ENCODE assay signal across 1 cellular context in the genomic region with DNA sequence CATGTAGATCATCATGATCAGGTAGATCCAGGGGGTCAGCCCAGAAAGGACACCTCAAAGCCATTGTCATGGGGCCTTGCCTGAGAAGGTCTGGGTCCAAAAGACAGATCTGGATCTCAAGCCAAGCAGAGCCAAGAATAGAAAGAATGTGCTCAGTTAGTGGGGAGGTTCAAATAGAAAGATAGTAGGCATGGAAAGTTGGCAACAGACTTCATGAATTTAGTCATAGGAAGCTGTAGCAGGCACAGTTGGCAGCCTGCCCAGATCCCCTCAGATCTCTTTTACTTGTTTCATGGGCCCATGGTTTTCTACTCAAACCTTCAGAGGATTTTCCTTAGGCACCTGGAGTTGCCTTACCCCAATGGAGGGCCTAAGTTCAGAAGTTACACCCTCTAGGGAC.
TF ChIP-seq lines count a peak whose summit lies in the region.

No MANE protein-coding gene starts in this region.

TF ChIP-seq in GM23338, 12 proteins besides CTCF, POLR2A, EP300 and RAD21 (continued from another document):
- TF ChIP-seq, protein P1, sequence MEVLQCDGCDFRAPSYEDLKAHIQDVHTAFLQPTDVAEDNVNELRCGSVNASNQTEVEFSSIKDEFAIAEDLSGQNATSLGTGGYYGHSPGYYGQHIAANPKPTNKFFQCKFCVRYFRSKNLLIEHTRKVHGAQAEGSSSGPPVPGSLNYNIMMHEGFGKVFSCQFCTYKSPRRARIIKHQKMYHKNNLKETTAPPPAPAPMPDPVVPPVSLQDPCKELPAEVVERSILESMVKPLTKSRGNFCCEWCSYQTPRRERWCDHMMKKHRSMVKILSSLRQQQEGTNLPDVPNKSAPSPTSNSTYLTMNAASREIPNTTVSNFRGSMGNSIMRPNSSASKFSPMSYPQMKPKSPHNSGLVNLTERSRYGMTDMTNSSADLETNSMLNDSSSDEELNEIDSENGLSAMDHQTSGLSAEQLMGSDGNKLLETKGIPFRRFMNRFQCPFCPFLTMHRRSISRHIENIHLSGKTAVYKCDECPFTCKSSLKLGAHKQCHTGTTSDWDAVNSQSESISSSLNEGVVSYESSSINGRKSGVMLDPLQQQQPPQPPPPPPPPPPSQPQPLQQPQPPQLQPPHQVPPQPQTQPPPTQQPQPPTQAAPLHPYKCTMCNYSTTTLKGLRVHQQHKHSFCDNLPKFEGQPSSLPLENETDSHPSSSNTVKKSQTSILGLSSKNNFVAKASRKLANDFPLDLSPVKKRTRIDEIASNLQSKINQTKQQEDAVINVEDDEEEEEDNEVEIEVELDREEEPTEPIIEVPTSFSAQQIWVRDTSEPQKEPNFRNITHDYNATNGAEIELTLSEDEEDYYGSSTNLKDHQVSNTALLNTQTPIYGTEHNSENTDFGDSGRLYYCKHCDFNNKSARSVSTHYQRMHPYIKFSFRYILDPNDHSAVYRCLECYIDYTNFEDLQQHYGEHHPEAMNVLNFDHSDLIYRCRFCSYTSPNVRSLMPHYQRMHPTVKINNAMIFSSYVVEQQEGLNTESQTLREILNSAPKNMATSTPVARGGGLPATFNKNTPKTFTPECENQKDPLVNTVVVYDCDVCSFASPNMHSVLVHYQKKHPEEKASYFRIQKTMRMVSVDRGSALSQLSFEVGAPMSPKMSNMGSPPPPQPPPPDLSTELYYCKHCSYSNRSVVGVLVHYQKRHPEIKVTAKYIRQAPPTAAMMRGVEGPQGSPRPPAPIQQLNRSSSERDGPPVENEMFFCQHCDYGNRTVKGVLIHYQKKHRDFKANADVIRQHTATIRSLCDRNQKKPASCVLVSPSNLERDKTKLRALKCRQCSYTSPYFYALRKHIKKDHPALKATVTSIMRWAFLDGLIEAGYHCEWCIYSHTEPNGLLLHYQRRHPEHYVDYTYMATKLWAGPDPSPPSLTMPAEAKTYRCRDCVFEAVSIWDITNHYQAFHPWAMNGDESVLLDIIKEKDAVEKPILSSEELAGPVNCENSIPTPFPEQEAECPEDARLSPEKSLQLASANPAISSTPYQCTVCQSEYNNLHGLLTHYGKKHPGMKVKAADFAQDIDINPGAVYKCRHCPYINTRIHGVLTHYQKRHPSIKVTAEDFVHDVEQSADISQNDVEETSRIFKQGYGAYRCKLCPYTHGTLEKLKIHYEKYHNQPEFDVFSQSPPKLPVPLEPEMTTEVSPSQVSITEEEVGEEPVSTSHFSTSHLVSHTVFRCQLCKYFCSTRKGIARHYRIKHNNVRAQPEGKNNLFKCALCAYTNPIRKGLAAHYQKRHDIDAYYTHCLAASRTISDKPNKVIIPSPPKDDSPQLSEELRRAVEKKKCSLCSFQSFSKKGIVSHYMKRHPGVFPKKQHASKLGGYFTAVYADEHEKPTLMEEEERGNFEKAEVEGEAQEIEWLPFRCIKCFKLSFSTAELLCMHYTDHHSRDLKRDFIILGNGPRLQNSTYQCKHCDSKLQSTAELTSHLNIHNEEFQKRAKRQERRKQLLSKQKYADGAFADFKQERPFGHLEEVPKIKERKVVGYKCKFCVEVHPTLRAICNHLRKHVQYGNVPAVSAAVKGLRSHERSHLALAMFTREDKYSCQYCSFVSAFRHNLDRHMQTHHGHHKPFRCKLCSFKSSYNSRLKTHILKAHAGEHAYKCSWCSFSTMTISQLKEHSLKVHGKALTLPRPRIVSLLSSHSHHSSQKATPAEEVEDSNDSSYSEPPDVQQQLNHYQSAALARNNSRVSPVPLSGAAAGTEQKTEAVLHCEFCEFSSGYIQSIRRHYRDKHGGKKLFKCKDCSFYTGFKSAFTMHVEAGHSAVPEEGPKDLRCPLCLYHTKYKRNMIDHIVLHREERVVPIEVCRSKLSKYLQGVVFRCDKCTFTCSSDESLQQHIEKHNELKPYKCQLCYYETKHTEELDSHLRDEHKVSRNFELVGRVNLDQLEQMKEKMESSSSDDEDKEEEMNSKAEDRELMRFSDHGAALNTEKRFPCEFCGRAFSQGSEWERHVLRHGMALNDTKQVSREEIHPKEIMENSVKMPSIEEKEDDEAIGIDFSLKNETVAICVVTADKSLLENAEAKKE (CRISPR knock-in tag; IDR thresholded peaks at IDR 0.05), result no peak
- TF ChIP-seq EZH2 (IDR thresholded peaks at IDR 0.05; ENCODE audit: low read depth, unreplicated experiment), result no peak
